18 cellular contexts compared by ENCODE assay signal in genomic region chr2:233428008-233428407, GRCh38.
A peak's percentile ranks its signal among the peaks of the same experiment; 100 is the strongest.
DNase-seq lines count a peak whose midpoint lies in the region; ATAC-seq and TF ChIP-seq lines count a peak whose summit lies in the region.
"Had no signal": no experiment of that assay in that cellular context is flagged by ENCODE, and none has a peak within 500 bp of the region (broad histone marks: within the 10 kb centered on the region; RNA-seq: fewer than 3 reads in every experiment).

No MANE protein-coding gene starts in this region.

- H3K27ac ChIP-seq in CD4-positive, alpha-beta T cell (ENCODE audit: low read depth, low read length) = no peak overlapping the region
- H3K27ac ChIP-seq in GM23338 (ENCODE audit: low read depth) (no peak overlapping the region), psoas muscle (peak overlapping the region; percentile 96), PC-3 (ENCODE audit: low read length) (no peak overlapping the region; the same call in 1 of the 2 replicates)
- H3K27ac ChIP-seq: gastroesophageal sphincter, tibial nerve had no signal

- H3K27me3 Mint-ChIP-seq in CD4-positive, alpha-beta T cell = no peaks in the 10 kb centered on the region
- H3K27me3 Mint-ChIP-seq in GM23338 (ENCODE audit: insufficient read depth, low read depth, poor library complexity) = peaks cover 1% of the 10 kb centered on the region
- H3K27me3 Mint-ChIP-seq: brain; dendritic cell treated with granulocyte-macrophage colony-stimulating factor and Interleukin-4, amounts not matched to agents 40 ng/mL and 50 ng/mL, for 4 days had no signal

- no peaks in the 10 kb centered on the region for H3F3A ChIP-seq in GM23338 (replicated peaks; ENCODE audit: low read depth)
- peaks cover 4% of the 10 kb centered on the region for H3F3A ChIP-seq in PC-3 (ENCODE audit: low read length, unreplicated experiment)

- H3K9me3 Mint-ChIP-seq in CD4-positive, alpha-beta T cell = peaks cover 4% of the 10 kb centered on the region
- no peaks in the 10 kb centered on the region; the same call in 2 of the 3 replicates for H3K9me3 Mint-ChIP-seq in GM23338

- 56 to 60% (median 58%) methylated on average over 3 of the region's 3 CpGs for WGBS in psoas muscle, 3 donors

- no peak for ATAC-seq in CD4-positive, alpha-beta T cell (ENCODE audit: poor library complexity)
- ATAC-seq in GM23338 (no peak), psoas muscle (no peak), PC-3 (no peak), HG02981 (IDR thresholded peaks at IDR 0.05; ENCODE audit: unreplicated experiment) (no peak), GM19023 (IDR thresholded peaks at IDR 0.05; ENCODE audit: unreplicated experiment) (no peak)
- ATAC-seq: gastroesophageal sphincter, sciatic nerve had no signal

- H3K27me3 ChIP-seq in CD4-positive, alpha-beta T cell (ENCODE audit: control insufficient read depth, insufficient read depth, low read length) = no peaks in the 10 kb centered on the region
- no peaks in the 10 kb centered on the region for H3K27me3 ChIP-seq in GM23338 (ENCODE audit: insufficient read depth)
- H3K27me3 ChIP-seq in psoas muscle (ENCODE audit: insufficient read depth in 3 of 3, low read length in 2 of 3) = no peaks in the 10 kb centered on the region
- H3K27me3 ChIP-seq in PC-3 (ENCODE audit: low read length) = no peaks in the 10 kb centered on the region
- H3K27me3 ChIP-seq: gastroesophageal sphincter, tibial nerve had no signal

- no peak overlapping the region for H3K9ac ChIP-seq in PC-3 (ENCODE audit: low read length)

- TF ChIP-seq CTCF in CD4-positive, alpha-beta T cell (IDR thresholded peaks at IDR 0.05) = no peak
- TF ChIP-seq CTCF in GM23338 (conservative IDR thresholded peaks at IDR 0.05; ENCODE audit: low read depth in 2 of 2) (no peak), psoas muscle (IDR thresholded peaks at IDR 0.05) (no peak), PC-3 (conservative IDR thresholded peaks at IDR 0.05; ENCODE audit: low read depth, low read length) (no peak)

- H3K27ac Mint-ChIP-seq in CD4-positive, alpha-beta T cell = peak overlapping the region; percentile 24
- peak overlapping the region; percentile 26; the same call in 1 of the 2 replicates for H3K27ac Mint-ChIP-seq in GM23338
- H3K27ac Mint-ChIP-seq: dendritic cell treated with granulocyte-macrophage colony-stimulating factor and Interleukin-4, amounts not matched to agents 40 ng/mL and 50 ng/mL, for 4 days had no signal

- no peak overlapping the region for H3K4me3 ChIP-seq in GM23338
- peak overlapping the region; percentile 77 for H3K4me3 ChIP-seq in psoas muscle
- no peak overlapping the region for H3K4me3 ChIP-seq in PC-3 (ENCODE audit: low read length)
- H3K4me3 ChIP-seq: gastroesophageal sphincter, tibial nerve had no signal

- H3K79me2 ChIP-seq in GM23338 (replicated peaks; ENCODE audit: insufficient read depth) = peaks cover 15% of the 10 kb centered on the region; the same call in 1 of the 2 replicates
- H3K79me2 ChIP-seq in PC-3 (ENCODE audit: low read length) = peaks cover 96% of the 10 kb centered on the region

- no peak overlapping the region for H3K4me2 ChIP-seq in GM23338
- H3K4me2 ChIP-seq in PC-3 (ENCODE audit: low read length) = no peak overlapping the region

- no peaks in the 10 kb centered on the region for H3K4me1 ChIP-seq in GM23338 (ENCODE audit: insufficient read depth)
- H3K4me1 ChIP-seq in psoas muscle = peaks cover 76% of the 10 kb centered on the region
- H3K4me1 ChIP-seq in PC-3 (ENCODE audit: insufficient read depth, low read length) = peaks cover 73% of the 10 kb centered on the region
- H3K4me1 ChIP-seq: tibial nerve had no signal

- H3K4me3 Mint-ChIP-seq in CD4-positive, alpha-beta T cell = peak overlapping the region; percentile 35
- no peak overlapping the region for H3K4me3 Mint-ChIP-seq in GM23338
- H3K4me3 Mint-ChIP-seq: brain; dendritic cell treated with granulocyte-macrophage colony-stimulating factor and Interleukin-4, amounts not matched to agents 40 ng/mL and 50 ng/mL, for 4 days had no signal

- peaks cover 89% of the 10 kb centered on the region for H3K4me1 Mint-ChIP-seq in CD4-positive, alpha-beta T cell (ENCODE audit: low read depth)
- peaks cover 3% of the 10 kb centered on the region; the same call in 1 of the 3 replicates for H3K4me1 Mint-ChIP-seq in GM23338

- no TSS peak for BruUV-seq in PC-3 (replicated peaks; lab: Mats Ljungman, UMichigan)

- H3K36me3 ChIP-seq in GM23338 (ENCODE audit: insufficient read depth) = no peaks in the 10 kb centered on the region
- H3K36me3 ChIP-seq in psoas muscle (ENCODE audit: insufficient read depth in 1 of 2, low read depth in 1 of 2) = peaks cover 0 to 9% of the 10 kb centered on the region in 2 donors
- H3K36me3 ChIP-seq in PC-3 (ENCODE audit: low read depth, low read length) = peaks cover 39% of the 10 kb centered on the region
- H3K36me3 ChIP-seq: gastroesophageal sphincter had no signal

- H3K36me3 Mint-ChIP-seq in CD4-positive, alpha-beta T cell (ENCODE audit: low read depth) = peaks cover 63% of the 10 kb centered on the region
- H3K36me3 Mint-ChIP-seq in GM23338 (ENCODE audit: low read depth) = peaks cover 7% of the 10 kb centered on the region; the same call in 1 of the 3 replicates

- peak in 1 of 10 experiments; percentile 7 for DNase-seq in CD4-positive, alpha-beta T cell
- DNase-seq in GM23338 (ENCODE audit: low spot score) (no peak), head of caudate nucleus (peak in 22 of 42 donors; percentile 7 to 73 (median 44)), psoas muscle (no peak), PC-3 (no peak), NCI-H187 (lab: John Stamatoyannopoulos, UW) (no peak)
- DNase-seq: activated naive CD4-positive, alpha-beta T cell treated with Interleukin-2 at 50 U/mL for 16 hours; C1 segment of cervical spinal cord; DMS79 treated with DMSO at 0.1 percent for 48 hours; NCI-H1930; NCI-H526 had no signal

- POLR2A ChIA-PET in CD4-positive, alpha-beta T cell (lab: Charles Lee) = interaction anchor here (1.0 to 8.1 kb wide), 2 partner anchors 8 to 18 kb away, joined by 6 to 55 read pairs; no protein-coding TSS in a partner anchor
- POLR2A ChIA-PET in PC-3 (lab: Charles Lee; ENCODE audit: unreplicated experiment) = no interaction called here

- H3K9me3 ChIP-seq in CD4-positive, alpha-beta T cell (ENCODE audit: control insufficient read depth, low read length) = no peaks in the 10 kb centered on the region
- no peaks in the 10 kb centered on the region for H3K9me3 ChIP-seq in psoas muscle
- H3K9me3 ChIP-seq in PC-3 (ENCODE audit: low read length) = no peaks in the 10 kb centered on the region; the same call in 1 of the 2 replicates
- H3K9me3 ChIP-seq: gastroesophageal sphincter had no signal

- H2AFZ ChIP-seq in GM23338 = no peak overlapping the region
- no peak overlapping the region for H2AFZ ChIP-seq in PC-3 (ENCODE audit: low read length)

- CTCF ChIA-PET in CD4-positive, alpha-beta T cell (lab: Charles Lee) = interaction anchor here (1.1 kb wide), 1 partner anchor 15 kb away, joined by 4 read pairs; no protein-coding TSS in a partner anchor
- CTCF ChIA-PET in PC-3 (lab: Charles Lee) = no interaction called here

- H3K9me2 ChIP-seq in GM23338 (ENCODE audit: insufficient read depth) (0 out of 2 replicates have a peak, but pooled peaks cover 2% of the 10 kb centered on the region), PC-3 (replicated peaks; ENCODE audit: low read length) (no peaks in the 10 kb centered on the region; the same call in 1 of the 2 replicates)

- H4K20me1 ChIP-seq in GM23338 (replicated peaks; ENCODE audit: insufficient read depth) (no peaks in the 10 kb centered on the region; the same call in none of the 2 replicates), PC-3 (ENCODE audit: low read length) (no peaks in the 10 kb centered on the region)

- intact Hi-C loops in CD4-positive, alpha-beta T cell (cut with DNase I, micrococcal nuclease) = no loop called here
- intact Hi-C loops in head of caudate nucleus (cut with DNase I) (no loop called here), psoas muscle (cut with DNase I) (no loop called here), PC-3 (cut with micrococcal nuclease) (loop anchor here (10.0 kb wide), 1 partner anchor 133 kb away; no protein-coding TSS in a partner anchor)

TF ChIP-seq in GM23338, 12 proteins besides CTCF, POLR2A, EP300 and RAD21 (continues in another document):
- TF ChIP-seq, protein P1, sequence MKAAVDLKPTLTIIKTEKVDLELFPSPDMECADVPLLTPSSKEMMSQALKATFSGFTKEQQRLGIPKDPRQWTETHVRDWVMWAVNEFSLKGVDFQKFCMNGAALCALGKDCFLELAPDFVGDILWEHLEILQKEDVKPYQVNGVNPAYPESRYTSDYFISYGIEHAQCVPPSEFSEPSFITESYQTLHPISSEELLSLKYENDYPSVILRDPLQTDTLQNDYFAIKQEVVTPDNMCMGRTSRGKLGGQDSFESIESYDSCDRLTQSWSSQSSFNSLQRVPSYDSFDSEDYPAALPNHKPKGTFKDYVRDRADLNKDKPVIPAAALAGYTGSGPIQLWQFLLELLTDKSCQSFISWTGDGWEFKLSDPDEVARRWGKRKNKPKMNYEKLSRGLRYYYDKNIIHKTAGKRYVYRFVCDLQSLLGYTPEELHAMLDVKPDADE (IDR thresholded peaks at IDR 0.05) = no peak
- no peak for TF ChIP-seq JUNB (IDR thresholded peaks at IDR 0.05; ENCODE audit: unreplicated experiment)
- no peak for TF ChIP-seq POLR2AphosphoS5 (IDR thresholded peaks at IDR 0.05; ENCODE audit: low read depth)
- no peak for TF ChIP-seq REST (IDR thresholded peaks at IDR 0.05; ENCODE audit: unreplicated experiment)
- no peak for TF ChIP-seq STAT1 (IDR thresholded peaks at IDR 0.05; ENCODE audit: unreplicated experiment)

Comparison
In these comparisons a context has a peak if more than half of its experiments do, and no peak if none do; other contexts are left out.
1. DNase-seq: peak in head of caudate nucleus (22 of 42); none in GM23338 (single experiment), psoas muscle (0 of 2), PC-3 (single experiment) and NCI-H187 (0 of 2).